10 cellular contexts compared by ENCODE assay signal in the genomic region with DNA sequence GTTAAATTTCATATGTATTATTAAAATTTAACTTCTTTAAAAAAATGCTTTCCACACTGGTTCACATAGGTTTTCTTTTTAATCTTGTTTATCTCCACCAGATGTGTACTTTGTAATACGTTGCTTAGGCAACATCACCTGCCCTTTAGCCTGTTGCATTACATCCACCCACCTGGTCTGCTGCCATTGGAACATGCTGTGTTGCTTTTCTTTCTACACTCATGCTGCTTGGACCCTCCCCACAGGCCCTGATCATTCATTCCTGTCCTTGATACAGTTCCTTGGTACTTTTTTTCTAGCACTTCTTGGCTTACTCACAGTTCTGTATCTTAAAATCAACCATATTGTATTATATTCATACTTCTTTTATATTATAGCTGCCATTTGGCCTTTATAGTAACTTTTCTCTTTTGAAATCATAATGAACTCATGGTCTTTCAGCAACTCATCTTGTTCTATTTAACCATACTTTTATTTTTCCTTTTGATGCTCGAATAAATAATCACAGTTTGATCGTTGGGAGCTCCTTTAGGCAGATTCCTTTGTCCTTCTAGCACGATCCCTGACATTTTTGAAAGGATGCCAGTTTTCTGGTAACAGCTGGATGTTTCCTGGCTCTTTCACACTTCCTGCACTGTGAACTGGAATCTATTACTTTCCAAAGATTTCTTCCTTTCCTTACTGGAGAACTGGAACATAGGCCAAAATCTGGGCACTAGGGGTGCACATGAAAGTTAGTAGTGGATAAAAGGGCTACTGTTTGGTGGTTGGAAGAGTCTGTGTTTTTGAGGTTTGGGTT.
DNase-seq lines count a peak whose midpoint lies in the region; ATAC-seq and TF ChIP-seq lines count a peak whose summit lies in the region.
"Had no signal": no experiment of that assay in that cellular context is flagged by ENCODE, and none has a peak within 500 bp of the region (broad histone marks: within the 10 kb centered on the region; RNA-seq: fewer than 3 reads in every experiment).

No MANE protein-coding gene starts in this region.

- no peaks in the 10 kb centered on the region for H4K20me1 ChIP-seq in hepatocyte (ENCODE audit: insufficient read depth, poor library complexity, severe bottlenecking)

- no peaks in the 10 kb centered on the region for H3K36me3 Mint-ChIP-seq in T-cell
- H3K36me3 Mint-ChIP-seq: activated naive CD8-positive, alpha-beta T cell had no signal

- no peak overlapping the region for H3K27ac Mint-ChIP-seq in T-cell
- H3K27ac Mint-ChIP-seq: activated naive CD8-positive, alpha-beta T cell had no signal

- no peaks in the 10 kb centered on the region for H3K27me3 Mint-ChIP-seq in T-cell
- H3K27me3 Mint-ChIP-seq: activated naive CD8-positive, alpha-beta T cell had no signal

- H3K4me3 ChIP-seq in adipocyte (ENCODE audit: low read length) (peak overlapping the region; percentile 44), hepatocyte (no peak overlapping the region)

- no peak overlapping the region for H3K4me3 Mint-ChIP-seq in T-cell
- H3K4me3 Mint-ChIP-seq: activated naive CD8-positive, alpha-beta T cell had no signal

- POLR2A ChIA-PET in T-cell (lab: Charles Lee), result no interaction called here

- H3K36me3 ChIP-seq in adipocyte (ENCODE audit: control insufficient read depth, insufficient read depth, low read length, severe bottlenecking) (no peaks in the 10 kb centered on the region), hepatocyte (replicated peaks; ENCODE audit: insufficient read depth, low read depth) (no peaks in the 10 kb centered on the region)

- H3K4me1 ChIP-seq in adipocyte (ENCODE audit: control insufficient read depth, insufficient read depth, low read length) (peaks cover 38% of the 10 kb centered on the region), hepatocyte (ENCODE audit: insufficient read depth) (peaks cover 54% of the 10 kb centered on the region)

- peaks cover 40% of the 10 kb centered on the region for H3K79me2 ChIP-seq in hepatocyte

- CTCF ChIA-PET in T-cell (lab: Charles Lee), result no interaction called here

- peak overlapping the region; percentile 34 for H3K4me2 ChIP-seq in hepatocyte

- no peak for TF ChIP-seq CTCF in hepatocyte (IDR thresholded peaks at IDR 0.05; ENCODE audit: poor library complexity)

- H3K27ac ChIP-seq in hepatocyte, result peak overlapping the region; percentile 81

- H3K27me3 ChIP-seq in adipocyte (replicated peaks; ENCODE audit: control insufficient read depth, insufficient read depth, low read length) (no peaks in the 10 kb centered on the region), hepatocyte (no peaks in the 10 kb centered on the region)

- no peaks in the 10 kb centered on the region for H3K9me3 Mint-ChIP-seq in T-cell

- 52% methylated on average over 4 of the region's 4 CpGs for WGBS in hepatocyte (ENCODE audit: low lambda C conversion rate, missing lambda C conversion rate)

- peaks cover 0 to 1% (median 0%) of the 10 kb centered on the region in 3 donors for H3K4me1 Mint-ChIP-seq in T-cell

- peak overlapping the region; percentile 16 for H3K9ac ChIP-seq in adipocyte (ENCODE audit: low read length)

- DNase-seq in adipocyte (ENCODE audit: low read depth), result peak; percentile 74
- peak; percentile 74 for DNase-seq in hepatocyte (ENCODE audit: low spot score)
- DNase-seq in superior temporal gyrus (ENCODE audit: extremely low spot score), result peak; percentile 12
- DNase-seq in T-cell, result no peak
- DNase-seq: occipital lobe had no signal

- H3K9me3 ChIP-seq in adipocyte (ENCODE audit: control insufficient read depth, low read length), result no peaks in the 10 kb centered on the region
- no peaks in the 10 kb centered on the region for H3K9me3 ChIP-seq in hepatocyte (ENCODE audit: low read depth)

- H2AFZ ChIP-seq in hepatocyte, result no peak overlapping the region

- H3K9me2 ChIP-seq in hepatocyte (replicated peaks; ENCODE audit: insufficient read depth), result no peaks in the 10 kb centered on the region

- ATAC-seq in HG02678 (IDR thresholded peaks at IDR 0.05; ENCODE audit: unreplicated experiment), result peak; percentile 46
- ATAC-seq in HG02588 (IDR thresholded peaks at IDR 0.05; ENCODE audit: unreplicated experiment), result no peak
- no peak for ATAC-seq in T-cell (replicated peaks in 1 of 4)
- no peak for ATAC-seq in GM19351 (IDR thresholded peaks at IDR 0.05; ENCODE audit: unreplicated experiment)
- no peak for ATAC-seq in GM21723 (IDR thresholded peaks at IDR 0.05; ENCODE audit: unreplicated experiment)

Comparison
In these comparisons a context has a peak if more than half of its experiments do, and no peak if none do; other contexts are left out.
1. DNase-seq: peak in adipocyte (single experiment), hepatocyte (single experiment) and superior temporal gyrus (single experiment); none in T-cell (0 of 34).